11 cellular contexts compared by ENCODE assay signal in genomic region chr10:87842220-87842641, GRCh38. TPM values are rescaled to one million over a fixed set of nuclear protein-coding genes. Genes with fewer than 3 reads are reported as not detected.
A peak's percentile ranks its signal among the peaks of the same experiment; 100 is the strongest.
DNase-seq lines count a peak whose midpoint lies in the region; ATAC-seq and TF ChIP-seq lines count a peak whose summit lies in the region.
"Had no signal": no experiment of that assay in that cellular context is flagged by ENCODE, and none has a peak within 500 bp of the region (broad histone marks: within the 10 kb centered on the region; RNA-seq: fewer than 3 reads in every experiment).

No MANE protein-coding gene starts in this region.

- H3K9me2 ChIP-seq in PC-3 (replicated peaks; ENCODE audit: low read length) = no peaks in the 10 kb centered on the region

- H3K36me3 ChIP-seq in PC-3 (ENCODE audit: low read depth, low read length) (no peaks in the 10 kb centered on the region), smooth muscle cell (ENCODE audit: low read depth) (no peaks in the 10 kb centered on the region)
- H3K36me3 ChIP-seq: tibial nerve had no signal

- DNase-seq in activated CD4-positive, alpha-beta T cell treated with anti-CD3 and anti-CD28 coated beads, Interleukin-2, amount 10 ng/mL, durations not matched to agents 24 days and 14 days = no peak
- DNase-seq in activated CD4-positive, alpha-beta T cell treated with anti-CD3 and anti-CD28 coated beads, Interleukin-2, amount 50 U/mL, for 1 hour = no peak
- DNase-seq in PC-3 (peak; percentile 93), smooth muscle cell (lab: John Stamatoyannopoulos, UW; ENCODE audit: unreplicated experiment) (no peak), NCI-H2029 (lab: John Stamatoyannopoulos, UW) (no peak), dorsolateral prefrontal cortex (no peak), pons (ENCODE audit: low spot score) (no peak)
- DNase-seq: MV-4-11, NCI-H510A treated with DMSO at 0.1 percent for 48 hours had no signal

- TF ChIP-seq CTCF in PC-3 (conservative IDR thresholded peaks at IDR 0.05; ENCODE audit: low read depth, low read length) = no peak
- TF ChIP-seq CTCF in smooth muscle cell (IDR thresholded peaks at IDR 0.05; ENCODE audit: borderline replicate concordance, insufficient read depth, poor library complexity, severe bottlenecking) = no peak
- TF ChIP-seq CTCF in dorsolateral prefrontal cortex (IDR thresholded peaks at IDR 0.05 in 54 of 56, conservative IDR thresholded peaks at IDR 0.05 in 2 of 56; ENCODE audit: low read depth in 1 of 56, partially characterized antibody in 56 of 56) = no peak

- H3F3A ChIP-seq in PC-3 (ENCODE audit: low read length, unreplicated experiment) (peaks cover 14% of the 10 kb centered on the region), smooth muscle cell (ENCODE audit: low read depth) (no peaks in the 10 kb centered on the region)

- peak overlapping the region; percentile 61 for H3K9ac ChIP-seq in PC-3 (ENCODE audit: low read length)
- peak overlapping the region; percentile 48 for H3K9ac ChIP-seq in smooth muscle cell (ENCODE audit: low read depth)

- POLR2A ChIA-PET in PC-3 (lab: Charles Lee; ENCODE audit: unreplicated experiment) = no interaction called here

- no TSS peak for BruUV-seq in PC-3 (replicated peaks; lab: Mats Ljungman, UMichigan)

- CTCF ChIA-PET in PC-3 (lab: Charles Lee) = no interaction called here

- H3K4me3 Mint-ChIP-seq in activated CD4-positive, alpha-beta T cell treated with anti-CD3 and anti-CD28 coated beads, Interleukin-2, amount 10 ng/mL, durations not matched to agents 24 days and 14 days = no peak overlapping the region

- 93% methylated on average over 1 of the region's 1 CpG for WGBS in smooth muscle cell (ENCODE audit: low lambda C conversion rate)

- peak overlapping the region; percentile 98 for H3K27ac ChIP-seq in PC-3 (ENCODE audit: low read length)
- peak overlapping the region; percentile 88 for H3K27ac ChIP-seq in smooth muscle cell (ENCODE audit: low read depth)
- no peak overlapping the region for H3K27ac ChIP-seq in dorsolateral prefrontal cortex
- H3K27ac ChIP-seq: tibial nerve had no signal

- no peaks in the 10 kb centered on the region for H3K36me3 Mint-ChIP-seq in activated CD4-positive, alpha-beta T cell treated with anti-CD3 and anti-CD28 coated beads, Interleukin-2, amount 10 ng/mL, durations not matched to agents 24 days and 14 days (ENCODE audit: low read depth)

- H3K4me1 Mint-ChIP-seq in activated CD4-positive, alpha-beta T cell treated with anti-CD3 and anti-CD28 coated beads, Interleukin-2, amount 10 ng/mL, durations not matched to agents 24 days and 14 days = peaks cover 11% of the 10 kb centered on the region

- no peaks in the 10 kb centered on the region for H3K79me2 ChIP-seq in PC-3 (ENCODE audit: low read length)
- H3K79me2 ChIP-seq in smooth muscle cell (ENCODE audit: low read depth) = no peaks in the 10 kb centered on the region

- H3K27me3 ChIP-seq in PC-3 (ENCODE audit: low read length) (no peaks in the 10 kb centered on the region), smooth muscle cell (ENCODE audit: low read depth) (no peaks in the 10 kb centered on the region), dorsolateral prefrontal cortex (no peaks in the 10 kb centered on the region)
- H3K27me3 ChIP-seq: tibial nerve had no signal

- intact Hi-C loops in activated CD4-positive, alpha-beta T cell treated with anti-CD3 and anti-CD28 coated beads, Interleukin-2, amount 10 ng/mL, durations not matched to agents 24 days and 14 days (cut with micrococcal nuclease) = no loop called here
- intact Hi-C loops in PC-3 (cut with micrococcal nuclease) = loop anchor here (2.0 kb wide), 1 partner anchor 23 kb away; the partner anchor contains the start of gene ATAD1
- intact Hi-C loops in dorsolateral prefrontal cortex (cut with DNase I) = no loop called here

- peak; percentile 93 for ATAC-seq in PC-3
- peak; percentile 97 for ATAC-seq in esophagus mucosa

- H4K20me1 ChIP-seq in PC-3 (ENCODE audit: low read length) (no peaks in the 10 kb centered on the region), smooth muscle cell (ENCODE audit: low read depth) (no peaks in the 10 kb centered on the region)

- H2AFZ ChIP-seq in PC-3 (ENCODE audit: low read length) (no peak overlapping the region), smooth muscle cell (ENCODE audit: low read depth) (no peak overlapping the region)

- peak overlapping the region; percentile 48 for H3K4me2 ChIP-seq in PC-3 (ENCODE audit: low read length)
- no peak overlapping the region for H3K4me2 ChIP-seq in smooth muscle cell

- no peaks in the 10 kb centered on the region for H3K27me3 Mint-ChIP-seq in activated CD4-positive, alpha-beta T cell treated with anti-CD3 and anti-CD28 coated beads, Interleukin-2, amount 10 ng/mL, durations not matched to agents 24 days and 14 days

- H3K9me3 ChIP-seq in PC-3 (ENCODE audit: low read length) (no peaks in the 10 kb centered on the region), smooth muscle cell (replicated peaks; ENCODE audit: low read depth) (no peaks in the 10 kb centered on the region)
- H3K9me3 ChIP-seq: tibial nerve had no signal

- H3K27ac Mint-ChIP-seq in activated CD4-positive, alpha-beta T cell treated with anti-CD3 and anti-CD28 coated beads, Interleukin-2, amount 10 ng/mL, durations not matched to agents 24 days and 14 days = peak overlapping the region; percentile 9

- H3K4me1 ChIP-seq in PC-3 (ENCODE audit: insufficient read depth, low read length) (peaks cover 47% of the 10 kb centered on the region), smooth muscle cell (ENCODE audit: low read depth) (peaks cover 7% of the 10 kb centered on the region)
- H3K4me1 ChIP-seq: tibial nerve had no signal

- H3K4me3 ChIP-seq in PC-3 (ENCODE audit: low read length) (no peak overlapping the region), smooth muscle cell (no peak overlapping the region), dorsolateral prefrontal cortex (no peak overlapping the region)
- H3K4me3 ChIP-seq: tibial nerve had no signal

- peaks cover 2% of the 10 kb centered on the region for H3K9me3 Mint-ChIP-seq in activated CD4-positive, alpha-beta T cell treated with anti-CD3 and anti-CD28 coated beads, Interleukin-2, amount 10 ng/mL, durations not matched to agents 24 days and 14 days

RNA-seq across cellular contexts. Expression of gene KLLN, which starts 21.1 kb away (rescaled TPM):
- 0.54 and 1.0 TPM in 2 replicates for total RNA-seq in activated CD4-positive, alpha-beta T cell treated with anti-CD3 and anti-CD28 coated beads, Interleukin-2, amount 10 ng/mL, durations not matched to agents 24 days and 14 days
- total RNA-seq in PC-3 (2014; rRNA removed) = 0.15 and 0.23 TPM in 2 replicates
- 0.60 TPM for total RNA-seq in esophagus mucosa
- 0.09 and 0.18 TPM in 2 replicates for total RNA-seq in smooth muscle cell
- 0.60 TPM in 1 of 2 replicates, not detected in the other for polyA plus RNA-seq in smooth muscle cell
- total RNA-seq in dorsolateral prefrontal cortex = 1 to 10 TPM in 63 of 120 experiments, under 1 TPM in 57; 0.53 to 1.9 (median 1.0) TPM

RNA-seq across cellular contexts. Expression of gene PTEN, which starts 21.2 kb away (rescaled TPM):
- total RNA-seq in activated CD4-positive, alpha-beta T cell treated with anti-CD3 and anti-CD28 coated beads, Interleukin-2, amount 10 ng/mL, durations not matched to agents 24 days and 14 days = 48.6 and 51.3 TPM in 2 replicates
- total RNA-seq in PC-3 (2014; rRNA removed) (7.8 and 18.5 TPM in 2 replicates), esophagus mucosa (77.0 TPM), smooth muscle cell (78.3 and 87.3 TPM in 2 replicates), dorsolateral prefrontal cortex (100 to 1,000 TPM in 11 of 120 experiments, 10 to 100 TPM in 109; 50.1 to 114 (median 83.5) TPM)
- polyA plus RNA-seq in smooth muscle cell = 30.6 and 45.1 TPM in 2 replicates

RNA-seq across cellular contexts. Expression of gene ATAD1, which starts 24.2 kb away (rescaled TPM):
- total RNA-seq in activated CD4-positive, alpha-beta T cell treated with anti-CD3 and anti-CD28 coated beads, Interleukin-2, amount 10 ng/mL, durations not matched to agents 24 days and 14 days = 54.1 and 55.5 TPM in 2 replicates
- 14.9 and 15.7 TPM in 2 replicates for total RNA-seq in PC-3 (2014; rRNA removed)
- total RNA-seq in esophagus mucosa = 26.3 TPM
- total RNA-seq in smooth muscle cell = 64.0 and 71.8 TPM in 2 replicates
- 38.1 and 39.9 TPM in 2 replicates for polyA plus RNA-seq in smooth muscle cell
- 100 to 1,000 TPM in 1 of 120 experiments, 10 to 100 TPM in 119; 36.0 to 101 (median 69.0) TPM for total RNA-seq in dorsolateral prefrontal cortex

Comparison
In these comparisons a context has a peak if more than half of its experiments do, and no peak if none do; other contexts are left out.
1. H3K27ac ChIP-seq: peak in PC-3 (single experiment) and smooth muscle cell (single experiment); none in dorsolateral prefrontal cortex (0 of 59).